In genomic region chr20:62407221-62407992, GRCh38 we compare ENCODE assay signal across 8 cellular contexts. TPM values are rescaled to one million over a fixed set of nuclear protein-coding genes. Genes with fewer than 3 reads are reported as not detected.
DNase-seq lines count a peak whose midpoint lies in the region; ATAC-seq and TF ChIP-seq lines count a peak whose summit lies in the region.

Gene CABLES2 (minus strand): TSS chr20:62407285. CDS start chr20:62407276, 9 bp downstream.

- 3 to 6% (median 6%) methylated on average over 41 to 73 of the region's 73 CpGs for WGBS in ovary, 3 donors
- 16 to 93% methylated on average over 2 to 20 of the region's 73 CpGs for WGBS in thyroid gland, 2 donors

- DNase-seq in GM12865 (ENCODE audit: low read depth) (peak; percentile 96), NCI-H1092 treated with DMSO at 0.1 percent for 48 hours (lab: John Stamatoyannopoulos, UW) (peak; percentile 88), SKM-1 treated with dmso at 0.1 percent for 144 hours (lab: John Stamatoyannopoulos, UW; ENCODE audit: unreplicated experiment) (peak; percentile 89), head of caudate nucleus (peak; percentile 90 to 98 (median 95)), ovary (peak; percentile 88 to 94 (median 92)), thyroid gland (peak; percentile 94 to 95)

- H3K27me3 Mint-ChIP-seq in activated naive CD8-positive, alpha-beta T cell: no peaks in the 10 kb centered on the region

- no peaks in the 10 kb centered on the region for H3K36me3 Mint-ChIP-seq in activated naive CD8-positive, alpha-beta T cell

- peak; percentile 4 for TF ChIP-seq CTCF in GM12865 (IDR thresholded peaks at IDR 0.05; ENCODE audit: insufficient read depth, low read depth, low read length, missing control alignments)
- TF ChIP-seq CTCF in ovary (IDR thresholded peaks at IDR 0.05): peak in 2 of 3 donors; percentile 63
- TF ChIP-seq CTCF in thyroid gland (IDR thresholded peaks at IDR 0.05): peak in 2 of 6 experiments; percentile 35 to 36

- H3K4me3 ChIP-seq in GM12865 (ENCODE audit: low read depth, low read length) (peak within 1 kb of the TSS; percentile 89), ovary (peak within 1 kb of the TSS; percentile 72), thyroid gland (replicated peaks in 1 of 3) (peak within 1 kb of the TSS; percentile 43 to 67 (median 49))

- H3K4me3 Mint-ChIP-seq in activated naive CD8-positive, alpha-beta T cell: peak within 1 kb of the TSS; percentile 78

- H3K27ac Mint-ChIP-seq in activated naive CD8-positive, alpha-beta T cell: peak within 1 kb of the TSS; percentile 41

- ATAC-seq in HG02623 (IDR thresholded peaks at IDR 0.05; ENCODE audit: unreplicated experiment): peak; percentile 80

- H3K27ac ChIP-seq in ovary (peak within 1 kb of the TSS; percentile 13 to 50), thyroid gland (peak within 1 kb of the TSS in 2 of 3 donors; percentile 7 to 32)

- TF ChIP-seq POLR2A in ovary (IDR thresholded peaks at IDR 0.05): no peak
- peak in 1 of 2 donors; percentile 68 for TF ChIP-seq POLR2A in thyroid gland (IDR thresholded peaks at IDR 0.05)

- intact Hi-C loops in head of caudate nucleus (cut with DNase I) (no loop called here), ovary (cut with DNase I) (loop anchor here in 3 of 4 donors (5.0 to 10.0 kb wide), 3 partner anchors 237 to 395 kb away; partner anchors contain the start of genes OGFR (in 1 of the 3) and SLCO4A1 (in 1 of the 3)), thyroid gland (cut with DNase I) (loop anchor here (5.0 kb wide), 1 partner anchor 170 kb away; the partner anchor contains the start of gene OSBPL2)

- H3K4me1 Mint-ChIP-seq in activated naive CD8-positive, alpha-beta T cell (ENCODE audit: low read depth): peaks cover 25% of the 10 kb centered on the region

- H3K36me3 ChIP-seq in ovary (no peaks in the 10 kb centered on the region), thyroid gland (no peaks in the 10 kb centered on the region)

- H3K27me3 ChIP-seq in ovary (no peaks in the 10 kb centered on the region), thyroid gland (no peaks in the 10 kb centered on the region)

- TF ChIP-seq EP300 in ovary (IDR thresholded peaks at IDR 0.05): no peak

- H3K9me3 Mint-ChIP-seq in activated naive CD8-positive, alpha-beta T cell (ENCODE audit: low read depth): no peaks in the 10 kb centered on the region

- H3K4me1 ChIP-seq in ovary (ENCODE audit: insufficient read depth): peaks cover 14% of the 10 kb centered on the region
- H3K4me1 ChIP-seq in thyroid gland: peaks cover 36 to 47% of the 10 kb centered on the region in 2 donors

- H3K9me3 ChIP-seq in ovary (no peaks in the 10 kb centered on the region), thyroid gland (no peaks in the 10 kb centered on the region)

RNA-seq across cellular contexts. Expression of gene CABLES2, which starts in this region (rescaled TPM):
- total RNA-seq in ovary: 1 to 10 TPM; 3.6 to 7.0 (median 4.9) TPM
- 1 to 10 TPM; 2.7 to 4.1 TPM for polyA plus RNA-seq in ovary
- total RNA-seq in thyroid gland: 1 to 10 TPM; 5.8 to 8.5 (median 7.7) TPM

Comparison
In these comparisons a context has a peak if more than half of its experiments do, and no peak if none do; other contexts are left out.
1. Peak in every context shown above with its lines: DNase-seq, ATAC-seq, H3K4me3 ChIP-seq and H3K27ac ChIP-seq.